10 cellular contexts compared by ENCODE assay signal in genomic region chr11:1854949-1855885, GRCh38. TPM values are rescaled to one million over a fixed set of nuclear protein-coding genes. Genes with fewer than 3 reads are reported as not detected.
DNase-seq lines count a peak whose midpoint lies in the region; ATAC-seq and TF ChIP-seq lines count a peak whose summit lies in the region.
"Had no signal": no experiment of that assay in that cellular context is flagged by ENCODE, and none has a peak within 500 bp of the region (broad histone marks: within the 10 kb centered on the region; RNA-seq: fewer than 3 reads in every experiment).

No MANE protein-coding gene starts in this region.

- peak; percentile 68 for DNase-seq in stimulated activated CD4-positive, alpha-beta T cell treated with anti-CD3 and anti-CD28 coated beads, Interleukin-15, amount 100 ng/mL, for 24 hours
- no peak for DNase-seq in stimulated activated CD4-positive, alpha-beta T cell treated with anti-CD3 and anti-CD28 coated beads, Interleukin-12 subunit alpha, Interleukin-12 subunit beta, amount 100 ng/mL, for 4 hours
- DNase-seq in upper lobe of right lung (no peak), occipital lobe (lab: John Stamatoyannopoulos, UW) (no peak), prostate gland (ENCODE audit: low spot score) (no peak), SKM-1 treated with dmso at 0.1 percent for 144 hours (lab: John Stamatoyannopoulos, UW; ENCODE audit: unreplicated experiment) (no peak)
- DNase-seq: NCI-H82, sigmoid colon had no signal

- ATAC-seq in HG03139 (IDR thresholded peaks at IDR 0.05; ENCODE audit: unreplicated experiment) = peak; percentile 22
- ATAC-seq in upper lobe of right lung = no peak

- H3K4me1 ChIP-seq in upper lobe of right lung = peaks cover 13% of the 10 kb centered on the region
- H3K4me1 ChIP-seq in prostate gland (replicated peaks) = no peaks in the 10 kb centered on the region
- H3K4me1 ChIP-seq: sigmoid colon had no signal

- peak overlapping the region; percentile 32 for H3K4me3 Mint-ChIP-seq in activated naive CD8-positive, alpha-beta T cell

- intact Hi-C loops in upper lobe of right lung (cut with DNase I) = no loop called here
- intact Hi-C loops in prostate gland (cut with DNase I) = no loop called here

- no peaks in the 10 kb centered on the region for H3K27me3 Mint-ChIP-seq in activated naive CD8-positive, alpha-beta T cell

- TF ChIP-seq CTCF in upper lobe of right lung (IDR thresholded peaks at IDR 0.05) = no peak
- TF ChIP-seq CTCF in prostate gland (IDR thresholded peaks at IDR 0.05) = no peak

- peak overlapping the region; percentile 77 for H3K27ac ChIP-seq in upper lobe of right lung
- no peak overlapping the region for H3K27ac ChIP-seq in prostate gland
- H3K27ac ChIP-seq: sigmoid colon had no signal

- H3K36me3 Mint-ChIP-seq in activated naive CD8-positive, alpha-beta T cell = no peaks in the 10 kb centered on the region

- H3K9me3 ChIP-seq in upper lobe of right lung (no peaks in the 10 kb centered on the region), prostate gland (no peaks in the 10 kb centered on the region)
- H3K9me3 ChIP-seq: sigmoid colon had no signal

- H3K27me3 ChIP-seq in upper lobe of right lung (no peaks in the 10 kb centered on the region), prostate gland (replicated peaks; ENCODE audit: insufficient read depth) (no peaks in the 10 kb centered on the region)
- H3K27me3 ChIP-seq: sigmoid colon had no signal

- no peaks in the 10 kb centered on the region for H3K9me3 Mint-ChIP-seq in activated naive CD8-positive, alpha-beta T cell (ENCODE audit: low read depth)

- H3K4me1 Mint-ChIP-seq in activated naive CD8-positive, alpha-beta T cell (ENCODE audit: low read depth) = peaks cover 65% of the 10 kb centered on the region

- WGBS in prostate gland = 85% methylated on average over 22 of the region's 26 CpGs

- no peak for TF ChIP-seq POLR2A in prostate gland (IDR thresholded peaks at IDR 0.05)

- H3K36me3 ChIP-seq in upper lobe of right lung (no peaks in the 10 kb centered on the region), prostate gland (no peaks in the 10 kb centered on the region)
- H3K36me3 ChIP-seq: sigmoid colon had no signal

- peak overlapping the region; percentile 28 for H3K27ac Mint-ChIP-seq in activated naive CD8-positive, alpha-beta T cell

- H3K4me3 ChIP-seq in upper lobe of right lung (peak overlapping the region; percentile 51), prostate gland (no peak overlapping the region)
- H3K4me3 ChIP-seq: sigmoid colon had no signal

RNA-seq across cellular contexts. Expression of gene LSP1, which starts 2.3 kb away (rescaled TPM):
- 78.2 TPM for total RNA-seq in upper lobe of right lung
- 0.47 TPM for total RNA-seq in occipital lobe
- total RNA-seq in prostate gland = 10 to 100 TPM in 1 of 2 donors, 1 to 10 TPM in 1; 6.7 to 11.6 TPM

RNA-seq across cellular contexts. Expression of gene TNNI2, which starts 16.4 kb away (rescaled TPM):
- 6.9 TPM for total RNA-seq in upper lobe of right lung
- total RNA-seq in occipital lobe = 0.62 TPM
- 1 to 10 TPM in 1 of 2 donors, not detected in 1; 5.5 TPM for total RNA-seq in prostate gland
- total RNA-seq: sigmoid colon had no signal

RNA-seq across cellular contexts. Expression of gene SYT8, which starts 20.4 kb away (rescaled TPM):
- 12.5 TPM for total RNA-seq in upper lobe of right lung
- total RNA-seq in occipital lobe = not detected
- total RNA-seq in prostate gland = 1 to 10 TPM; 1.7 to 4.1 TPM
- total RNA-seq: sigmoid colon had no signal

RNA-seq across cellular contexts. Expression of gene PRR33, which starts 36.5 kb away (rescaled TPM):
- total RNA-seq in upper lobe of right lung = not detected
- not detected for total RNA-seq in occipital lobe
- under 1 TPM in 1 of 2 donors, not detected in 1; 0.17 TPM for total RNA-seq in prostate gland
- total RNA-seq: sigmoid colon had no signal
